Comparison of ENCODE assay signal across 20 cellular contexts in genomic region chr10:15311885-15312280, GRCh38. TPM values are rescaled to one million over a fixed set of nuclear protein-coding genes. Genes with fewer than 3 reads are reported as not detected.
DNase-seq lines count a peak whose midpoint lies in the region; ATAC-seq and TF ChIP-seq lines count a peak whose summit lies in the region.
"Had no signal": no experiment of that assay in that cellular context is flagged by ENCODE, and none has a peak within 500 bp of the region (broad histone marks: within the 10 kb centered on the region; RNA-seq: fewer than 3 reads in every experiment).

No MANE protein-coding gene starts in this region.

- H3F3A ChIP-seq in GM23338 (replicated peaks; ENCODE audit: low read depth) (no peaks in the 10 kb centered on the region), GM23248 (ENCODE audit: insufficient read depth) (no peaks in the 10 kb centered on the region)

- no peaks in the 10 kb centered on the region for H3K27me3 ChIP-seq in GM23338 (ENCODE audit: insufficient read depth)
- H3K27me3 ChIP-seq in dorsolateral prefrontal cortex = no peaks in the 10 kb centered on the region
- H3K27me3 ChIP-seq in layer of hippocampus (ENCODE audit: control insufficient read depth, insufficient read depth, low read length) = no peaks in the 10 kb centered on the region
- H3K27me3 ChIP-seq in stomach smooth muscle (ENCODE audit: control insufficient read depth in 1 of 2, insufficient read depth in 2 of 2, low read length in 2 of 2) = no peaks in the 10 kb centered on the region
- no peaks in the 10 kb centered on the region for H3K27me3 ChIP-seq in heart left ventricle
- no peaks in the 10 kb centered on the region for H3K27me3 ChIP-seq in GM23248 (replicated peaks; ENCODE audit: insufficient read depth)
- H3K27me3 ChIP-seq: SJSA1 had no signal

- 96 to 98% (median 96%) methylated on average over 8 of the region's 8 CpGs for WGBS in heart left ventricle, 4 donors
- WGBS in GM23248 (ENCODE audit: low coverage in 1 of 2, low lambda C conversion rate in 2 of 2, missing lambda C conversion rate in 2 of 2), 2 experiments = 90 to 95% methylated on average over 8 of the region's 8 CpGs

- H3K9me3 ChIP-seq in stomach smooth muscle (ENCODE audit: control insufficient read depth in 2 of 2, low read length in 2 of 2) (no peaks in the 10 kb centered on the region), heart left ventricle (no peaks in the 10 kb centered on the region), GM23248 (ENCODE audit: low read depth) (no peaks in the 10 kb centered on the region)
- H3K9me3 ChIP-seq: SJSA1 had no signal

- intact Hi-C loops in dorsolateral prefrontal cortex (cut with DNase I) = loop anchor here (2.0 to 5.0 kb wide), 5 partner anchors 35 to 60 kb away; partner anchors contain the start of gene FAM171A1 (in 1 of the 2)
- intact Hi-C loops in heart left ventricle (cut with DNase I) = no loop called here

- H3K4me2 ChIP-seq in GM23338 (no peak overlapping the region), GM23248 (ENCODE audit: unreplicated experiment) (no peak overlapping the region)

- H3K9me3 Mint-ChIP-seq in GM23338 = no peaks in the 10 kb centered on the region
- H3K9me3 Mint-ChIP-seq in activated CD8-positive, alpha-beta memory T cell treated with anti-CD3 and anti-CD28 coated beads, Interleukin-2, amount 10 ng/mL, durations not matched to agents 7 days and 5 days (ENCODE audit: low read depth) = no peaks in the 10 kb centered on the region
- H3K9me3 Mint-ChIP-seq: CD8-positive, alpha-beta T cell; IgD-negative memory B cell had no signal

- H3K36me3 Mint-ChIP-seq in GM23338 (ENCODE audit: low read depth) = no peaks in the 10 kb centered on the region; the same call in 2 of the 3 replicates
- no peaks in the 10 kb centered on the region for H3K36me3 Mint-ChIP-seq in activated CD8-positive, alpha-beta memory T cell treated with anti-CD3 and anti-CD28 coated beads, Interleukin-2, amount 10 ng/mL, durations not matched to agents 7 days and 5 days
- H3K36me3 Mint-ChIP-seq: CD8-positive, alpha-beta T cell; IgD-negative memory B cell had no signal

- no peak for TF ChIP-seq POLR2A in heart left ventricle (IDR thresholded peaks at IDR 0.05)

- peaks cover 8% of the 10 kb centered on the region for H3K27me3 Mint-ChIP-seq in GM23338 (ENCODE audit: insufficient read depth, low read depth, poor library complexity)
- peaks cover 2% of the 10 kb centered on the region for H3K27me3 Mint-ChIP-seq in activated CD8-positive, alpha-beta memory T cell treated with anti-CD3 and anti-CD28 coated beads, Interleukin-2, amount 10 ng/mL, durations not matched to agents 7 days and 5 days

- no peak for TF ChIP-seq CTCF in GM23338 (conservative IDR thresholded peaks at IDR 0.05; ENCODE audit: low read depth in 2 of 2)
- TF ChIP-seq CTCF in dorsolateral prefrontal cortex (IDR thresholded peaks at IDR 0.05 in 54 of 56, conservative IDR thresholded peaks at IDR 0.05 in 2 of 56; ENCODE audit: low read depth in 1 of 56, partially characterized antibody in 56 of 56) = no peak
- TF ChIP-seq CTCF in heart left ventricle (IDR thresholded peaks at IDR 0.05) = no peak

- CTCF ChIA-PET in activated CD8-positive, alpha-beta memory T cell treated with anti-CD3 and anti-CD28 coated beads, Interleukin-2, amount 10 ng/mL, durations not matched to agents 7 days and 5 days (lab: Charles Lee) = interaction anchor here (0.7 to 1.0 kb wide), 2 partner anchors 12 to 14 kb away, joined by 3 read pairs; no protein-coding TSS in a partner anchor

- H3K36me3 ChIP-seq in GM23338 (ENCODE audit: insufficient read depth) = no peaks in the 10 kb centered on the region
- H3K36me3 ChIP-seq in stomach smooth muscle (ENCODE audit: control insufficient read depth in 2 of 2, insufficient read depth in 2 of 2, low read length in 2 of 2) = no peaks in the 10 kb centered on the region
- H3K36me3 ChIP-seq in heart left ventricle = no peaks in the 10 kb centered on the region
- H3K36me3 ChIP-seq in GM23248 (ENCODE audit: low read depth) = no peaks in the 10 kb centered on the region

- H3K9me2 ChIP-seq in GM23338 (ENCODE audit: insufficient read depth) (no peaks in the 10 kb centered on the region), GM23248 (ENCODE audit: insufficient read depth) (no peaks in the 10 kb centered on the region)

- in situ Hi-C loops in GM23248 (cut with MboI) = no loop called here

- 0 out of 2 replicates have a peak overlapping the region, but pooled peaks have one; percentile 4 for H3K27ac ChIP-seq in GM23338 (ENCODE audit: low read depth)
- peak overlapping the region in 57 of 59 donors; percentile 40 to 99 (median 93) for H3K27ac ChIP-seq in dorsolateral prefrontal cortex
- H3K27ac ChIP-seq in layer of hippocampus (ENCODE audit: low read depth, low read length) = peak overlapping the region; percentile 43
- peak overlapping the region; percentile 31 for H3K27ac ChIP-seq in stomach smooth muscle (ENCODE audit: low read length)
- no peak overlapping the region for H3K27ac ChIP-seq in heart left ventricle
- H3K27ac ChIP-seq in GM23248 = no peak overlapping the region
- H3K27ac ChIP-seq: 22Rv1, SJSA1 had no signal

- H3K4me3 Mint-ChIP-seq in GM23338 = no peak overlapping the region; the same call in 2 of the 3 replicates
- H3K4me3 Mint-ChIP-seq in activated CD8-positive, alpha-beta memory T cell treated with anti-CD3 and anti-CD28 coated beads, Interleukin-2, amount 10 ng/mL, durations not matched to agents 7 days and 5 days = no peak overlapping the region
- H3K4me3 Mint-ChIP-seq: CD8-positive, alpha-beta T cell; IgD-negative memory B cell had no signal

- H2AFZ ChIP-seq in GM23338 = no peak overlapping the region
- H2AFZ ChIP-seq in GM23248 = no peak overlapping the region

- no peak overlapping the region for H3K27ac Mint-ChIP-seq in GM23338
- no peak overlapping the region for H3K27ac Mint-ChIP-seq in activated CD8-positive, alpha-beta memory T cell treated with anti-CD3 and anti-CD28 coated beads, Interleukin-2, amount 10 ng/mL, durations not matched to agents 7 days and 5 days
- H3K27ac Mint-ChIP-seq: CD8-positive, alpha-beta T cell; IgD-negative memory B cell had no signal

- H3K9ac ChIP-seq in stomach smooth muscle (ENCODE audit: low read length in 2 of 2) (peak overlapping the region in 1 of 2 donors; percentile 1), GM23248 (no peak overlapping the region)

- peaks cover 15% of the 10 kb centered on the region; the same call in 1 of the 2 replicates for H3K4me1 ChIP-seq in GM23338 (ENCODE audit: insufficient read depth)
- H3K4me1 ChIP-seq in stomach smooth muscle (ENCODE audit: control insufficient read depth, insufficient read depth, low read length) = peaks cover 28% of the 10 kb centered on the region
- H3K4me1 ChIP-seq in heart left ventricle = peaks cover 0 to 26% (median 14%) of the 10 kb centered on the region in 12 donors
- H3K4me1 ChIP-seq in GM23248 (ENCODE audit: insufficient read depth) = no peaks in the 10 kb centered on the region

- H3K4me3 ChIP-seq in GM23338 = no peak overlapping the region
- peak overlapping the region in 1 of 59 donors; percentile 5 for H3K4me3 ChIP-seq in dorsolateral prefrontal cortex
- no peak overlapping the region for H3K4me3 ChIP-seq in stomach smooth muscle (ENCODE audit: low read length in 2 of 2)
- no peak overlapping the region for H3K4me3 ChIP-seq in heart left ventricle
- no peak overlapping the region for H3K4me3 ChIP-seq in GM23248
- H3K4me3 ChIP-seq: SJSA1 had no signal

- H3K79me2 ChIP-seq in GM23338 (replicated peaks; ENCODE audit: insufficient read depth) (peaks cover 6% of the 10 kb centered on the region), GM23248 (ENCODE audit: insufficient read depth) (peaks cover 51% of the 10 kb centered on the region)

- H4K20me1 ChIP-seq in GM23338 (replicated peaks; ENCODE audit: insufficient read depth) (no peaks in the 10 kb centered on the region; the same call in 1 of the 2 replicates), GM23248 (ENCODE audit: insufficient read depth) (0 out of 2 replicates have a peak, but pooled peaks cover 2% of the 10 kb centered on the region)

- ATAC-seq in GM23338 (no peak), heart left ventricle (no peak)
- no peak for ATAC-seq in activated CD8-positive, alpha-beta memory T cell treated with anti-CD3 and anti-CD28 coated beads, Interleukin-2, amount 10 ng/mL, durations not matched to agents 7 days and 5 days
- ATAC-seq: CD8-positive, alpha-beta T cell had no signal

- DNase-seq in GM23338 (ENCODE audit: low spot score) (no peak), dorsolateral prefrontal cortex (no peak), 8988T (no peak), heart left ventricle (no peak), GM23248 (no peak)
- no peak for DNase-seq in activated CD8-positive, alpha-beta memory T cell treated with anti-CD3 and anti-CD28 coated beads, Interleukin-2, amount 10 ng/mL, durations not matched to agents 7 days and 5 days
- DNase-seq: AML-193; C1 segment of cervical spinal cord; CD8-positive, alpha-beta T cell; DMS153; NCI-H1105 treated with DMSO at 0.1 percent for 48 hours; NCI-H2029 treated with DMSO at 0.1 percent for 48 hours; NCI-H345; NCI-H524 treated with DMSO at 0.1 percent for 48 hours; OCI-M1 had no signal

- H3K4me1 Mint-ChIP-seq in GM23338 = peaks cover 40% of the 10 kb centered on the region
- no peaks in the 10 kb centered on the region for H3K4me1 Mint-ChIP-seq in activated CD8-positive, alpha-beta memory T cell treated with anti-CD3 and anti-CD28 coated beads, Interleukin-2, amount 10 ng/mL, durations not matched to agents 7 days and 5 days

TF ChIP-seq in GM23338, 12 proteins besides CTCF, POLR2A, EP300 and RAD21 (continues in another document):
- no peak for TF ChIP-seq EZH2phosphoT487 (IDR thresholded peaks at IDR 0.05; ENCODE audit: unreplicated experiment)

RNA-seq across cellular contexts. Expression of gene FAM171A1, which starts 59.2 kb away (rescaled TPM):
- 26.1 and 32.2 TPM in 2 replicates for total RNA-seq in GM23338 (2014; rRNA removed; shearing (Covaris generic))
- polyA plus RNA-seq in GM23338 (2016; fragmentation: Nextera tagmentation; extraction: Ambion mirVana) (11.3 and 11.8 TPM in 2 replicates), heart left ventricle (1 to 10 TPM; 4.1 to 9.8 TPM), GM23248 (2016; fragmentation: Nextera tagmentation; extraction: Ambion mirVana) (11.2 and 11.4 TPM in 2 replicates)
- total RNA-seq in dorsolateral prefrontal cortex (100 to 1,000 TPM in 97 of 120 experiments, 10 to 100 TPM in 23; 79.2 to 197 (median 110) TPM), heart left ventricle (10 to 100 TPM in 4 of 9 donors, 1 to 10 TPM in 5; 6.7 to 18.0 (median 9.9) TPM)
- 1 to 10 TPM in 1 of 2 experiments, under 1 TPM in 1; 0.68 to 2.9 TPM for total RNA-seq in activated CD8-positive, alpha-beta memory T cell treated with anti-CD3 and anti-CD28 coated beads, Interleukin-2, amount 10 ng/mL, durations not matched to agents 7 days and 5 days
- 23.5 and 25.2 TPM in 2 replicates for total RNA-seq in GM23248 (2014; rRNA removed; shearing (Covaris generic))

Comparison
In these comparisons a context has a peak if more than half of its experiments do, and no peak if none do; other contexts are left out.
1. H3K27ac ChIP-seq: peak in GM23338 (single experiment), dorsolateral prefrontal cortex (57 of 59), layer of hippocampus (single experiment) and stomach smooth muscle (single experiment); none in heart left ventricle (0 of 12) and GM23248 (single experiment).
2. intact Hi-C loops: an anchor here in dorsolateral prefrontal cortex (2.0 to 5.0 kb wide); none called in heart left ventricle.